23 cellular contexts compared by ENCODE assay signal in the genomic region with DNA sequence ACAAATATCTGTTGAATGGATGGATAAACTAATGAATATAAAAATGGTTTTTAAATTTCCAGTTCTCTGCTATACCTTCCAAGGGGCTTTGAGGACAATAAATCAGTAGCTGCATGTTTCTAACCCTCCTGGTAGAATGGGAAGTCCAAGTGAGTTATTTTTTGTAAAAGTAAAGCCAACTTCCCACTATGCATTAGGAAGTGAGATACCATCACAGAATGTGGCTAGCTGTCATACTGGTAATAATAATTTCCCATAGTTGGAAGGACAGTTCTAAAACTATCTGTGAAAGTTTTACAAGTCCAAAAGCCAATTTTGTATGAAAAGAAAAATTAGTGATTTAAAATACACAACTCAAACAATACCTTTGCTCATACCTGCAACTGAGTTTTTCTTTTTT. TPM values are rescaled to one million over a fixed set of nuclear protein-coding genes. Genes with fewer than 3 reads are reported as not detected.
DNase-seq lines count a peak whose midpoint lies in the region; ATAC-seq and TF ChIP-seq lines count a peak whose summit lies in the region.
"Had no signal": no experiment of that assay in that cellular context is flagged by ENCODE, and none has a peak within 500 bp of the region (broad histone marks: within the 10 kb centered on the region; RNA-seq: fewer than 3 reads in every experiment).

No MANE protein-coding gene starts in this region.

- no peak for TF ChIP-seq CTCF in ovary (IDR thresholded peaks at IDR 0.05)

- H3K9me3 Mint-ChIP-seq in activated naive CD4-positive, alpha-beta T cell treated with anti-CD3 and anti-CD28 coated beads, Interleukin-2, amount 50 U/mL, for 24 hours: no peaks in the 10 kb centered on the region
- no peaks in the 10 kb centered on the region for H3K9me3 Mint-ChIP-seq in T-cell
- H3K9me3 Mint-ChIP-seq in activated naive CD8-positive, alpha-beta T cell treated with anti-CD3 and anti-CD28 coated beads, Interleukin-2, amount 10 ng/mL, durations not matched to agents 7 days and 5 days: no peaks in the 10 kb centered on the region
- H3K9me3 Mint-ChIP-seq in activated T-helper 2 cell treated with anti-CD3 and anti-CD28 coated beads, Interferon-gamma antibody, Interleukin-2, Interleukin-4, amounts not matched to agents 10 μg/mL and 5 μg/mL and 100 μg/mL, durations not matched to agents 14 hours and 24 hours and 36 hours: no peaks in the 10 kb centered on the region
- H3K9me3 Mint-ChIP-seq: stimulated activated effector memory CD8-positive, alpha-beta T cell treated with anti-CD3 and anti-CD28 coated beads, Interleukin-12 subunit alpha, Interleukin-12 subunit beta, amount 100 ng/mL, for 72 hours; T-helper 2 cell treated with Interferon-gamma antibody and Interleukin-4, amounts not matched to agents 5 μg/mL and 100 μg/mL, for 36 hours had no signal

- H3K4me3 Mint-ChIP-seq in activated naive CD4-positive, alpha-beta T cell treated with anti-CD3 and anti-CD28 coated beads, Interleukin-2, amount 50 U/mL, for 24 hours: no peak overlapping the region
- H3K4me3 Mint-ChIP-seq in T-cell: no peak overlapping the region
- peak overlapping the region; percentile 25 for H3K4me3 Mint-ChIP-seq in activated naive CD8-positive, alpha-beta T cell treated with anti-CD3 and anti-CD28 coated beads, Interleukin-2, amount 10 ng/mL, durations not matched to agents 7 days and 5 days
- no peak overlapping the region for H3K4me3 Mint-ChIP-seq in activated T-helper 2 cell treated with anti-CD3 and anti-CD28 coated beads, Interferon-gamma antibody, Interleukin-2, Interleukin-4, amounts not matched to agents 10 μg/mL and 5 μg/mL and 100 μg/mL, durations not matched to agents 14 hours and 24 hours and 36 hours (ENCODE audit: low read depth)
- H3K4me3 Mint-ChIP-seq: brain; stimulated activated effector memory CD8-positive, alpha-beta T cell treated with anti-CD3 and anti-CD28 coated beads, Interleukin-12 subunit alpha, Interleukin-12 subunit beta, amount 100 ng/mL, for 72 hours; T-helper 2 cell treated with Interferon-gamma antibody and Interleukin-4, amounts not matched to agents 5 μg/mL and 100 μg/mL, for 36 hours had no signal

- no peaks in the 10 kb centered on the region for H3K36me3 ChIP-seq in ovary

- H3K36me3 Mint-ChIP-seq in activated naive CD4-positive, alpha-beta T cell treated with anti-CD3 and anti-CD28 coated beads, Interleukin-2, amount 50 U/mL, for 24 hours: peaks cover 18% of the 10 kb centered on the region
- peaks cover 52% of the 10 kb centered on the region for H3K36me3 Mint-ChIP-seq in T-cell
- peaks cover 41% of the 10 kb centered on the region for H3K36me3 Mint-ChIP-seq in activated naive CD8-positive, alpha-beta T cell treated with anti-CD3 and anti-CD28 coated beads, Interleukin-2, amount 10 ng/mL, durations not matched to agents 7 days and 5 days
- peaks cover 67% of the 10 kb centered on the region for H3K36me3 Mint-ChIP-seq in activated T-helper 2 cell treated with anti-CD3 and anti-CD28 coated beads, Interferon-gamma antibody, Interleukin-2, Interleukin-4, amounts not matched to agents 10 μg/mL and 5 μg/mL and 100 μg/mL, durations not matched to agents 14 hours and 24 hours and 36 hours (ENCODE audit: low read depth)

- no peak for ATAC-seq in T-cell (replicated peaks in 1 of 4)
- ATAC-seq in activated naive CD8-positive, alpha-beta T cell treated with anti-CD3 and anti-CD28 coated beads, Interleukin-2, amount 10 ng/mL, durations not matched to agents 7 days and 5 days (ENCODE audit: low read depth): no peak
- ATAC-seq: heart right ventricle, left cardiac atrium had no signal

- H3K27ac ChIP-seq in ovary: no peak overlapping the region
- H3K27ac ChIP-seq: adrenal gland, heart right ventricle, right atrium auricular region, RWPE1, SK-N-MC, suprapubic skin had no signal

- no peak for TF ChIP-seq POLR2A in ovary (IDR thresholded peaks at IDR 0.05)

- H3K4me1 ChIP-seq in ovary (ENCODE audit: insufficient read depth): no peaks in the 10 kb centered on the region
- H3K4me1 ChIP-seq: right atrium auricular region had no signal

- H3K27me3 ChIP-seq in ovary: no peaks in the 10 kb centered on the region
- H3K27me3 ChIP-seq: adrenal gland, heart right ventricle, right atrium auricular region, suprapubic skin had no signal

- H3K27ac Mint-ChIP-seq in activated naive CD4-positive, alpha-beta T cell treated with anti-CD3 and anti-CD28 coated beads, Interleukin-2, amount 50 U/mL, for 24 hours: peak overlapping the region; percentile 91
- peak overlapping the region; percentile 68 to 77 for H3K27ac Mint-ChIP-seq in T-cell
- H3K27ac Mint-ChIP-seq in activated naive CD8-positive, alpha-beta T cell treated with anti-CD3 and anti-CD28 coated beads, Interleukin-2, amount 10 ng/mL, durations not matched to agents 7 days and 5 days: peak overlapping the region; percentile 68
- H3K27ac Mint-ChIP-seq in activated T-helper 2 cell treated with anti-CD3 and anti-CD28 coated beads, Interferon-gamma antibody, Interleukin-2, Interleukin-4, amounts not matched to agents 10 μg/mL and 5 μg/mL and 100 μg/mL, durations not matched to agents 14 hours and 24 hours and 36 hours: no peak overlapping the region
- H3K27ac Mint-ChIP-seq: T-helper 2 cell treated with Interferon-gamma antibody and Interleukin-4, amounts not matched to agents 5 μg/mL and 100 μg/mL, for 36 hours had no signal

- CTCF ChIA-PET in T-cell (lab: Charles Lee): interaction anchor here (0.6 to 4.3 kb wide), 7 partner anchors 10 to 52 kb away, joined by 3 to 26 read pairs (median 3); no protein-coding TSS in a partner anchor

- no peaks in the 10 kb centered on the region for H3K9me3 ChIP-seq in ovary
- H3K9me3 ChIP-seq: adrenal gland, heart right ventricle, right atrium auricular region, suprapubic skin had no signal

- POLR2A ChIA-PET in T-cell (lab: Charles Lee): interaction anchor here in 1 of 2 donors (0.7 kb wide), 1 partner anchor 78 kb away, joined by 3 read pairs; no protein-coding TSS in a partner anchor
- POLR2A ChIA-PET in activated naive CD8-positive, alpha-beta T cell treated with anti-CD3 and anti-CD28 coated beads, Interleukin-2, amount 10 ng/mL, durations not matched to agents 7 days and 5 days (lab: Charles Lee): no interaction called here

- no peak overlapping the region for H3K4me3 ChIP-seq in ovary
- H3K4me3 ChIP-seq: adrenal gland, heart right ventricle, right atrium auricular region, SK-N-MC, suprapubic skin had no signal

- TF ChIP-seq EP300 in ovary (IDR thresholded peaks at IDR 0.05): no peak

- no peaks in the 10 kb centered on the region for H3K27me3 Mint-ChIP-seq in activated naive CD4-positive, alpha-beta T cell treated with anti-CD3 and anti-CD28 coated beads, Interleukin-2, amount 50 U/mL, for 24 hours
- no peaks in the 10 kb centered on the region for H3K27me3 Mint-ChIP-seq in T-cell
- no peaks in the 10 kb centered on the region for H3K27me3 Mint-ChIP-seq in activated naive CD8-positive, alpha-beta T cell treated with anti-CD3 and anti-CD28 coated beads, Interleukin-2, amount 10 ng/mL, durations not matched to agents 7 days and 5 days
- H3K27me3 Mint-ChIP-seq in activated T-helper 2 cell treated with anti-CD3 and anti-CD28 coated beads, Interferon-gamma antibody, Interleukin-2, Interleukin-4, amounts not matched to agents 10 μg/mL and 5 μg/mL and 100 μg/mL, durations not matched to agents 14 hours and 24 hours and 36 hours (ENCODE audit: low read depth): no peaks in the 10 kb centered on the region
- H3K27me3 Mint-ChIP-seq: brain had no signal

- intact Hi-C loops in activated T-helper 2 cell treated with anti-CD3 and anti-CD28 coated beads, Interferon-gamma antibody, Interleukin-2, Interleukin-4, amounts not matched to agents 10 μg/mL and 5 μg/mL and 100 μg/mL, durations not matched to agents 14 hours and 24 hours and 36 hours (cut with micrococcal nuclease): no loop called here
- intact Hi-C loops in ovary (cut with DNase I): no loop called here

- peaks cover 72% of the 10 kb centered on the region for H3K4me1 Mint-ChIP-seq in activated naive CD4-positive, alpha-beta T cell treated with anti-CD3 and anti-CD28 coated beads, Interleukin-2, amount 50 U/mL, for 24 hours
- peaks cover 68 to 80% (median 74%) of the 10 kb centered on the region in 3 donors for H3K4me1 Mint-ChIP-seq in T-cell
- H3K4me1 Mint-ChIP-seq in activated naive CD8-positive, alpha-beta T cell treated with anti-CD3 and anti-CD28 coated beads, Interleukin-2, amount 10 ng/mL, durations not matched to agents 7 days and 5 days: peaks cover 42% of the 10 kb centered on the region
- H3K4me1 Mint-ChIP-seq in activated T-helper 2 cell treated with anti-CD3 and anti-CD28 coated beads, Interferon-gamma antibody, Interleukin-2, Interleukin-4, amounts not matched to agents 10 μg/mL and 5 μg/mL and 100 μg/mL, durations not matched to agents 14 hours and 24 hours and 36 hours (ENCODE audit: low read depth): peaks cover 37% of the 10 kb centered on the region

- DNase-seq in activated naive CD4-positive, alpha-beta T cell treated with Interleukin-2 at 50 U/mL for 16 hours: no peak
- no peak for DNase-seq in T-cell
- no peak for DNase-seq in activated naive CD8-positive, alpha-beta T cell treated with anti-CD3 and anti-CD28 coated beads, Interleukin-2, amount 10 ng/mL, durations not matched to agents 7 days and 5 days
- DNase-seq in T-helper 9 cell: no peak
- DNase-seq in activated T-helper 2 cell treated with anti-CD3 and anti-CD28 coated beads, Interferon-gamma antibody, Interleukin-2, Interleukin-4, amounts not matched to agents 10 μg/mL and 5 μg/mL and 100 μg/mL, durations not matched to agents 14 hours and 24 hours and 36 hours (ENCODE audit: low spot score): no peak
- DNase-seq in ovary: no peak
- DNase-seq: adrenal gland; C1 segment of cervical spinal cord; erythroblast; heart right ventricle; left cardiac atrium; NCI-H1092 treated with DMSO at 0.1 percent for 48 hours; NCI-H187 treated with DMSO at 0.1 percent for 48 hours; NCI-H526 treated with DMSO at 0.1 percent for 48 hours; stimulated activated CD4-positive, alpha-beta T cell treated with anti-CD3 and anti-CD28 coated beads, Interleukin-2, amount 100 ng/mL, for 48 hours had no signal

RNA-seq across cellular contexts. Expression of gene TMEM123, which starts 50.0 kb away (rescaled TPM):
- total RNA-seq in T-cell (100 to 1,000 TPM; 361 to 469 (median 428) TPM), ovary (100 to 1,000 TPM in 6 of 7 donors, 10 to 100 TPM in 1; 83.3 to 131 (median 124) TPM)
- total RNA-seq in activated naive CD8-positive, alpha-beta T cell treated with anti-CD3 and anti-CD28 coated beads, Interleukin-2, amount 10 ng/mL, durations not matched to agents 7 days and 5 days: 100 to 1,000 TPM; 490 to 493 TPM
- 202 and 204 TPM in 2 replicates for total RNA-seq in activated T-helper 2 cell treated with anti-CD3 and anti-CD28 coated beads, Interferon-gamma antibody, Interleukin-2, Interleukin-4, amounts not matched to agents 10 μg/mL and 5 μg/mL and 100 μg/mL, durations not matched to agents 14 hours and 24 hours and 36 hours
- 100 to 1,000 TPM in 1 of 2 donors, 10 to 100 TPM in 1; 69.4 to 165 TPM for polyA plus RNA-seq in ovary

RNA-seq across cellular contexts. Expression of gene BIRC2, which starts 55.5 kb away (rescaled TPM):
- 100 to 1,000 TPM in 1 of 5 donors, 10 to 100 TPM in 4; 53.3 to 100 (median 60.8) TPM for total RNA-seq in T-cell
- 10 to 100 TPM; 40.6 to 41.4 TPM for total RNA-seq in activated naive CD8-positive, alpha-beta T cell treated with anti-CD3 and anti-CD28 coated beads, Interleukin-2, amount 10 ng/mL, durations not matched to agents 7 days and 5 days
- total RNA-seq in activated T-helper 2 cell treated with anti-CD3 and anti-CD28 coated beads, Interferon-gamma antibody, Interleukin-2, Interleukin-4, amounts not matched to agents 10 μg/mL and 5 μg/mL and 100 μg/mL, durations not matched to agents 14 hours and 24 hours and 36 hours: 28.0 and 30.4 TPM in 2 replicates
- total RNA-seq in ovary: 10 to 100 TPM; 27.1 to 57.8 (median 33.6) TPM
- 10 to 100 TPM; 23.7 to 41.3 TPM for polyA plus RNA-seq in ovary
